Comparison of ENCODE assay signal across 7 cellular contexts in genomic region chr6:62530985-62531384, GRCh38.
"Had no signal": no experiment of that assay in that cellular context is flagged by ENCODE, and none has a peak within 500 bp of the region (broad histone marks: within the 10 kb centered on the region; RNA-seq: fewer than 3 reads in every experiment).

No MANE protein-coding gene starts in this region.

- H3K27ac ChIP-seq: HL-60, KMS-11 had no signal

- DNase-seq: IMR-90, KBM-7, KG1 had no signal

- H3K4me3 ChIP-seq: K562 had no signal

- FAIRE-seq: HepG2, K562 had no signal

- ATAC-seq: HepG2, K562 had no signal
